ENCODE assay signal across 1 cellular context in the genomic region with DNA sequence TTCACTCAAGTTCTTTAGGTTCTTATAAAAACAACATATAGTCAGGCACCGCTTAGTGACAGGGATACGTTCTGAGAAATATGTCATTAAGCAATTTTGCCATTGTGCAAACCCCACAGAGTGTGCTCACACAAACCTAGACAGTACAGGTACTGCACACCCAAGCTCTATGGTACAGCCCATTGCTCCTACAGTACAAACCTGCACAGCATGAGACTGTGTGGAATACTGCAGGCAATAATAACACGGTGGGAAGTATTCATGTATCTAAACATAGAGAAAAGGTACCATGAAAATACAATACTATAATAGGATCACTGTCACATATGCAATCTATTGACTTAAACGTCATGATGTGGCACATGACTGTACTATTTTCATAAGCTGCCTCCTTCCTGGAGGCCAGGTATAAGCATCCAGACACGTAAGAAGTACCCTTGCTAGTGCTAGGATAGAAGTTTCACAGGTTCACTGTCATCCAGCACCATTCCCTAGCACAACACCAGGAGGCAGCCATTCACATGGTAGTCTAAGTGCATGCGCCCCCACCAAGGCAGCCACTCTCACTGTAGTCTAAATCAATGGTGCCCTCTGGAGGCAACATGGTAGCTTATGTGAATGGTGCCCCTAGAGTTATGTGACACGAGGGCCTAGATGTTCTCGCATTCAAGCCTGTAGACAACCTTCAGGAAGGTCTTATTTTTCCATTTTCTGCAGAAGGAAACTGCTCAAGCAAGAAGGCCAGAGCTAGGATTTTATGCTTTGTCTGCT.
TF ChIP-seq lines count a peak whose summit lies in the region.

No MANE protein-coding gene starts in this region.

TF ChIP-seq in K562, 482 proteins besides CTCF, POLR2A, EP300 and RAD21 (continued from another document):
- TF ChIP-seq, protein P1, sequence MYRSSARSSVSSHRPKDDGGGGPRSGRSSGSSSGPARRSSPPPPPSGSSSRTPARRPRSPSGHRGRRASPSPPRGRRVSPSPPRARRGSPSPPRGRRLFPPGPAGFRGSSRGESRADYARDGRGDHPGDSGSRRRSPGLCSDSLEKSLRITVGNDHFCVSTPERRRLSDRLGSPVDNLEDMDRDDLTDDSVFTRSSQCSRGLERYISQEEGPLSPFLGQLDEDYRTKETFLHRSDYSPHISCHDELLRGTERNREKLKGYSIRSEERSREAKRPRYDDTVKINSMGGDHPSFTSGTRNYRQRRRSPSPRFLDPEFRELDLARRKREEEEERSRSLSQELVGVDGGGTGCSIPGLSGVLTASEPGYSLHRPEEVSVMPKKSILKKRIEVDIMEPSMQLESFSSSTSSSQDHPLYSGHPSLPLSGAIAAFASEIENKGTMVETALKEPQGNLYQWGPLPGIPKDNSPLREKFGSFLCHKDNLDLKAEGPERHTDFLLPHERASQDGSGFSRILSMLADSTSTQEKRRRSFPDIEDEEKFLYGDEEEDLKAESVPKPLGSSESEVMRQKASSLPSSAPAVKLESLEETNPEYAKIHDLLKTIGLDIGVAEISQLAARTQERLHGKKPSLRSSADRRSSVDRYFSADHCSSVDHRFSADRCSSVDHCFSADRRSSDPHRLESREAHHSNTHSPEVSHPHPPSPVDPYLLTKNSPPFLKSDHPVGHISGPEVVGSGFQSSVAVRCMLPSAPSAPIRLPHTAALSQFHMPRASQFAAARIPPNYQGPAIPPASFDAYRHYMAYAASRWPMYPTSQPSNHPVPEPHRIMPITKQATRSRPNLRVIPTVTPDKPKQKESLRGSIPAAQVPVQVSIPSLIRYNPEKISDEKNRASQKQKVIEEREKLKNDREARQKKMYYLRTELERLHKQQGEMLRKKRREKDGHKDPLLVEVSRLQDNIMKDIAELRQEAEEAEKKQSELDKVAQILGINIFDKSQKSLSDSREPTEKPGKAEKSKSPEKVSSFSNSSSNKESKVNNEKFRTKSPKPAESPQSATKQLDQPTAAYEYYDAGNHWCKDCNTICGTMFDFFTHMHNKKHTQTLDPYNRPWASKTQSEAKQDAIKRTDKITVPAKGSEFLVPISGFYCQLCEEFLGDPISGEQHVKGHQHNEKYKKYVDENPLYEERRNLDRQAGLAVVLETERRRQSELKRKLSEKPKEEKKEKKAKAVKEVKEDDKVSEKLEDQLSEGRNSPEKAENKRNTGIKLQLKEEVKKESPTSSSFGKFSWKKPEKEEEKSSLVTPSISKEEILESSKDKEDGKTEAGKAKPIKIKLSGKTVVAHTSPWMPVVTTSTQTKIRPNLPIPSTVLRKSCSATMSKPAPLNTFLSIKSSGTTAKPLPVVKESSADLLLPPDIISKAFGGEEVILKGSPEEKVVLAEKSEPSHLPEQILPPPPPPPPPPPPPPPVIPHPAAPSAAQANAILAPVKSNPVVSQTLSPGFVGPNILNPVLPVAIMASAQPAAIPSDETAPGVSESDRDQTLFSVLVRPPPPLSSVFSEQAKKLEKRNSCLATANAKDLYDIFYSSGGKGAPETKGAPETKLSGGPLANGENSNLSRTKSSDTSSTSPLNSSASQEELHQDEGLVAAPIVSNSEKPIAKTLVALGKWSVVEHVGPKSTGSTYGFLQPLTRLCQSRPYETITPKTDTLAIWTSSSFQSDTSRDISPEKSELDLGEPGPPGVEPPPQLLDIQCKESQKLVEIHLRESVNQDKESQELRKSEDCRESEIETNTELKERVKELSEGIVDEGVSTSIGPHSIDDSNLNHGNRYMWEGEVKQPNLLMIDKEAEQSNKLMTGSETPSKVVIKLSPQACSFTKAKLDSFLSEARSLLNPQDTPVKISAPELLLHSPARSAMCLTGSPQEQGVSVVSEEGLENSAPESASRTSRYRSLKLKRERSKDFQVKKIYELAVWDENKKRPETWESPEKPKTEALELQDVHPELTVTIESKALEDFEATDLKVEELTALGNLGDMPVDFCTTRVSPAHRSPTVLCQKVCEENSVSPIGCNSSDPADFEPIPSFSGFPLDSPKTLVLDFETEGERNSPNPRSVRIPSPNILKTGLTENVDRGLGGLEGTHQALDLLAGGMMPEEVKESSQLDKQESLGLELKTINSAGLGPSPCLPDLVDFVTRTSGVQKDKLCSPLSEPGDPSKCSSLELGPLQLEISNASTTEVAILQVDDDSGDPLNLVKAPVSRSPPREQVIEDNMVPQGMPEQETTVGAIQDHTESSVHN (IDR thresholded peaks at IDR 0.05; ENCODE audit: borderline replicate concordance in 1 of 2, low read depth in 1 of 2), result no peak
- TF ChIP-seq, protein P2, sequence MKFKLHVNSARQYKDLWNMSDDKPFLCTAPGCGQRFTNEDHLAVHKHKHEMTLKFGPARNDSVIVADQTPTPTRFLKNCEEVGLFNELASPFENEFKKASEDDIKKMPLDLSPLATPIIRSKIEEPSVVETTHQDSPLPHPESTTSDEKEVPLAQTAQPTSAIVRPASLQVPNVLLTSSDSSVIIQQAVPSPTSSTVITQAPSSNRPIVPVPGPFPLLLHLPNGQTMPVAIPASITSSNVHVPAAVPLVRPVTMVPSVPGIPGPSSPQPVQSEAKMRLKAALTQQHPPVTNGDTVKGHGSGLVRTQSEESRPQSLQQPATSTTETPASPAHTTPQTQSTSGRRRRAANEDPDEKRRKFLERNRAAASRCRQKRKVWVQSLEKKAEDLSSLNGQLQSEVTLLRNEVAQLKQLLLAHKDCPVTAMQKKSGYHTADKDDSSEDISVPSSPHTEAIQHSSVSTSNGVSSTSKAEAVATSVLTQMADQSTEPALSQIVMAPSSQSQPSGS (CRISPR knock-in tag; IDR thresholded peaks at IDR 0.05), result no peak
- TF ChIP-seq, protein P3, sequence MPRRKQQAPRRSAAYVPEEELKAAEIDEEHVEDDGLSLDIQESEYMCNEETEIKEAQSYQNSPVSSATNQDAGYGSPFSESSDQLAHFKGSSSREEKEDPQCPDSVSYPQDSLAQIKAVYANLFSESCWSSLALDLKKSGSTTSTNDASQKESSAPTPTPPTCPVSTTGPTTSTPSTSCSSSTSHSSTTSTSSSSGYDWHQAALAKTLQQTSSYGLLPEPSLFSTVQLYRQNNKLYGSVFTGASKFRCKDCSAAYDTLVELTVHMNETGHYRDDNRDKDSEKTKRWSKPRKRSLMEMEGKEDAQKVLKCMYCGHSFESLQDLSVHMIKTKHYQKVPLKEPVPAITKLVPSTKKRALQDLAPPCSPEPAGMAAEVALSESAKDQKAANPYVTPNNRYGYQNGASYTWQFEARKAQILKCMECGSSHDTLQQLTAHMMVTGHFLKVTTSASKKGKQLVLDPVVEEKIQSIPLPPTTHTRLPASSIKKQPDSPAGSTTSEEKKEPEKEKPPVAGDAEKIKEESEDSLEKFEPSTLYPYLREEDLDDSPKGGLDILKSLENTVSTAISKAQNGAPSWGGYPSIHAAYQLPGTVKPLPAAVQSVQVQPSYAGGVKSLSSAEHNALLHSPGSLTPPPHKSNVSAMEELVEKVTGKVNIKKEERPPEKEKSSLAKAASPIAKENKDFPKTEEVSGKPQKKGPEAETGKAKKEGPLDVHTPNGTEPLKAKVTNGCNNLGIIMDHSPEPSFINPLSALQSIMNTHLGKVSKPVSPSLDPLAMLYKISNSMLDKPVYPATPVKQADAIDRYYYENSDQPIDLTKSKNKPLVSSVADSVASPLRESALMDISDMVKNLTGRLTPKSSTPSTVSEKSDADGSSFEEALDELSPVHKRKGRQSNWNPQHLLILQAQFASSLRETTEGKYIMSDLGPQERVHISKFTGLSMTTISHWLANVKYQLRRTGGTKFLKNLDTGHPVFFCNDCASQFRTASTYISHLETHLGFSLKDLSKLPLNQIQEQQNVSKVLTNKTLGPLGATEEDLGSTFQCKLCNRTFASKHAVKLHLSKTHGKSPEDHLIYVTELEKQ (CRISPR knock-in tag; IDR thresholded peaks at IDR 0.05), result peak; percentile 59; the same call in 1 of the 2 replicates
- TF ChIP-seq BCOR (IDR thresholded peaks at IDR 0.05) (0 out of 2 replicates have a peak, but pooled peaks have one; percentile 20), FOS (IDR thresholded peaks at IDR 0.05; ENCODE audit: extremely low read depth, insufficient read length) (no peak), ETV6 (IDR thresholded peaks at IDR 0.05; ENCODE audit: borderline replicate concordance in 1 of 2, low read depth in 2 of 2, low read length in 1 of 2) (no peak), ETV6 (CRISPR knock-in tag; IDR thresholded peaks at IDR 0.05; ENCODE audit: borderline replicate concordance) (0 out of 2 replicates have a peak, but pooled peaks have one; percentile 46), JUNB (CRISPR knock-in tag; conservative IDR thresholded peaks at IDR 0.05) (no peak), ATF7 (IDR thresholded peaks at IDR 0.05) (peak; percentile 44; the same call in 1 of the 2 replicates), MEF2A (IDR thresholded peaks at IDR 0.05; ENCODE audit: control insufficient read depth, low read depth, low read length) (no peak), ZNF134 (CRISPR knock-in tag; conservative IDR thresholded peaks at IDR 0.05) (no peak), ARNT (IDR thresholded peaks at IDR 0.05) (peak in 1 of 2 experiments; percentile 83; a peak in 2 of 4 replicates), BACH1 (tag; IDR thresholded peaks at IDR 0.05) (no peak), ZNF311 (CRISPR knock-in tag; IDR thresholded peaks at IDR 0.05) (peak; percentile 42; the same call in 1 of the 2 replicates), GATAD2B (IDR thresholded peaks at IDR 0.05; ENCODE audit: borderline replicate concordance) (no peak), IFI16 (CRISPR knock-in tag; IDR thresholded peaks at IDR 0.05) (0 out of 2 replicates have a peak, but pooled peaks have one; percentile 47), TAF7 (tag; IDR thresholded peaks at IDR 0.05) (0 out of 2 replicates have a peak, but pooled peaks have one; percentile 20), OTX1 (CRISPR knock-in tag; IDR thresholded peaks at IDR 0.05) (no peak), ATF1 (CRISPR knock-in tag; IDR thresholded peaks at IDR 0.05) (no peak), ATF1 (tag; IDR thresholded peaks at IDR 0.05) (peak; percentile 63), NBN (IDR thresholded peaks at IDR 0.05; ENCODE audit: low read depth) (0 out of 2 replicates have a peak, but pooled peaks have one; percentile 46), RB1 (IDR thresholded peaks at IDR 0.05; ENCODE audit: low read depth) (peak; percentile 79; the same call in 1 of the 2 replicates), ZNF583 (CRISPR knock-in tag; IDR thresholded peaks at IDR 0.05) (0 out of 2 replicates have a peak, but pooled peaks have one; percentile 55), TRIM24 (IDR thresholded peaks at IDR 0.05) (0 out of 4 replicates have a peak, but pooled peaks of 1 of the 2 experiments have one; percentile 7), ZNF174 (CRISPR knock-in tag; IDR thresholded peaks at IDR 0.05) (no peak), CEBPB (tag; IDR thresholded peaks at IDR 0.05) (peak; percentile 45; the same call in 1 of the 2 replicates), FOXK2 (conservative IDR thresholded peaks at IDR 0.05 in 1 of 2, IDR thresholded peaks at IDR 0.05 in 1 of 2; ENCODE audit: low read depth in 2 of 2) (peak; percentile 29 to 73; a peak in 2 of 4 replicates), RNF2 (IDR thresholded peaks at IDR 0.05) (peak; percentile 67; the same call in 1 of the 2 replicates)
- TF ChIP-seq, protein P4, sequence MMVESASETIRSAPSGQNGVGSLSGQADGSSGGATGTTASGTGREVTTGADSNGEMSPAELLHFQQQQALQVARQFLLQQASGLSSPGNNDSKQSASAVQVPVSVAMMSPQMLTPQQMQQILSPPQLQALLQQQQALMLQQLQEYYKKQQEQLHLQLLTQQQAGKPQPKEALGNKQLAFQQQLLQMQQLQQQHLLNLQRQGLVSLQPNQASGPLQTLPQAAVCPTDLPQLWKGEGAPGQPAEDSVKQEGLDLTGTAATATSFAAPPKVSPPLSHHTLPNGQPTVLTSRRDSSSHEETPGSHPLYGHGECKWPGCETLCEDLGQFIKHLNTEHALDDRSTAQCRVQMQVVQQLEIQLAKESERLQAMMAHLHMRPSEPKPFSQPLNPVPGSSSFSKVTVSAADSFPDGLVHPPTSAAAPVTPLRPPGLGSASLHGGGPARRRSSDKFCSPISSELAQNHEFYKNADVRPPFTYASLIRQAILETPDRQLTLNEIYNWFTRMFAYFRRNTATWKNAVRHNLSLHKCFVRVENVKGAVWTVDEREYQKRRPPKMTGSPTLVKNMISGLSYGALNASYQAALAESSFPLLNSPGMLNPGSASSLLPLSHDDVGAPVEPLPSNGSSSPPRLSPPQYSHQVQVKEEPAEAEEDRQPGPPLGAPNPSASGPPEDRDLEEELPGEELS (CRISPR knock-in tag; IDR thresholded peaks at IDR 0.05; ENCODE audit: borderline replicate concordance), result peak; percentile 50; the same call in 1 of the 2 replicates
- TF ChIP-seq, protein P5, sequence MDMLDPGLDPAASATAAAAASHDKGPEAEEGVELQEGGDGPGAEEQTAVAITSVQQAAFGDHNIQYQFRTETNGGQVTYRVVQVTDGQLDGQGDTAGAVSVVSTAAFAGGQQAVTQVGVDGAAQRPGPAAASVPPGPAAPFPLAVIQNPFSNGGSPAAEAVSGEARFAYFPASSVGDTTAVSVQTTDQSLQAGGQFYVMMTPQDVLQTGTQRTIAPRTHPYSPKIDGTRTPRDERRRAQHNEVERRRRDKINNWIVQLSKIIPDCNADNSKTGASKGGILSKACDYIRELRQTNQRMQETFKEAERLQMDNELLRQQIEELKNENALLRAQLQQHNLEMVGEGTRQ (CRISPR knock-in tag; IDR thresholded peaks at IDR 0.05), result no peak
- TF ChIP-seq, protein P6, sequence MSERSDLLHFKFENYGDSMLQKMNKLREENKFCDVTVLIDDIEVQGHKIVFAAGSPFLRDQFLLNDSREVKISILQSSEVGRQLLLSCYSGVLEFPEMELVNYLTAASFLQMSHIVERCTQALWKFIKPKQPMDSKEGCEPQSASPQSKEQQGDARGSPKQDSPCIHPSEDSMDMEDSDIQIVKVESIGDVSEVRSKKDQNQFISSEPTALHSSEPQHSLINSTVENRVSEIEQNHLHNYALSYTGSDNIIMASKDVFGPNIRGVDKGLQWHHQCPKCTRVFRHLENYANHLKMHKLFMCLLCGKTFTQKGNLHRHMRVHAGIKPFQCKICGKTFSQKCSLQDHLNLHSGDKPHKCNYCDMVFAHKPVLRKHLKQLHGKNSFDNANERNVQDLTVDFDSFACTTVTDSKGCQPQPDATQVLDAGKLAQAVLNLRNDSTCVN (CRISPR knock-in tag; IDR thresholded peaks at IDR 0.05), result 0 out of 2 replicates have a peak, but pooled peaks have one; percentile 41
- TF ChIP-seq, protein P7, sequence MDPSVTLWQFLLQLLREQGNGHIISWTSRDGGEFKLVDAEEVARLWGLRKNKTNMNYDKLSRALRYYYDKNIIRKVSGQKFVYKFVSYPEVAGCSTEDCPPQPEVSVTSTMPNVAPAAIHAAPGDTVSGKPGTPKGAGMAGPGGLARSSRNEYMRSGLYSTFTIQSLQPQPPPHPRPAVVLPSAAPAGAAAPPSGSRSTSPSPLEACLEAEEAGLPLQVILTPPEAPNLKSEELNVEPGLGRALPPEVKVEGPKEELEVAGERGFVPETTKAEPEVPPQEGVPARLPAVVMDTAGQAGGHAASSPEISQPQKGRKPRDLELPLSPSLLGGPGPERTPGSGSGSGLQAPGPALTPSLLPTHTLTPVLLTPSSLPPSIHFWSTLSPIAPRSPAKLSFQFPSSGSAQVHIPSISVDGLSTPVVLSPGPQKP (CRISPR knock-in tag; IDR thresholded peaks at IDR 0.05), result no peak
- TF ChIP-seq, protein P8, sequence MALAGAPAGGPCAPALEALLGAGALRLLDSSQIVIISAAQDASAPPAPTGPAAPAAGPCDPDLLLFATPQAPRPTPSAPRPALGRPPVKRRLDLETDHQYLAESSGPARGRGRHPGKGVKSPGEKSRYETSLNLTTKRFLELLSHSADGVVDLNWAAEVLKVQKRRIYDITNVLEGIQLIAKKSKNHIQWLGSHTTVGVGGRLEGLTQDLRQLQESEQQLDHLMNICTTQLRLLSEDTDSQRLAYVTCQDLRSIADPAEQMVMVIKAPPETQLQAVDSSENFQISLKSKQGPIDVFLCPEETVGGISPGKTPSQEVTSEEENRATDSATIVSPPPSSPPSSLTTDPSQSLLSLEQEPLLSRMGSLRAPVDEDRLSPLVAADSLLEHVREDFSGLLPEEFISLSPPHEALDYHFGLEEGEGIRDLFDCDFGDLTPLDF (CRISPR knock-in tag; IDR thresholded peaks at IDR 0.05), result 0 out of 2 replicates have a peak, but pooled peaks have one; percentile 45
